1 cellular context compared by ENCODE assay signal in the genomic region with DNA sequence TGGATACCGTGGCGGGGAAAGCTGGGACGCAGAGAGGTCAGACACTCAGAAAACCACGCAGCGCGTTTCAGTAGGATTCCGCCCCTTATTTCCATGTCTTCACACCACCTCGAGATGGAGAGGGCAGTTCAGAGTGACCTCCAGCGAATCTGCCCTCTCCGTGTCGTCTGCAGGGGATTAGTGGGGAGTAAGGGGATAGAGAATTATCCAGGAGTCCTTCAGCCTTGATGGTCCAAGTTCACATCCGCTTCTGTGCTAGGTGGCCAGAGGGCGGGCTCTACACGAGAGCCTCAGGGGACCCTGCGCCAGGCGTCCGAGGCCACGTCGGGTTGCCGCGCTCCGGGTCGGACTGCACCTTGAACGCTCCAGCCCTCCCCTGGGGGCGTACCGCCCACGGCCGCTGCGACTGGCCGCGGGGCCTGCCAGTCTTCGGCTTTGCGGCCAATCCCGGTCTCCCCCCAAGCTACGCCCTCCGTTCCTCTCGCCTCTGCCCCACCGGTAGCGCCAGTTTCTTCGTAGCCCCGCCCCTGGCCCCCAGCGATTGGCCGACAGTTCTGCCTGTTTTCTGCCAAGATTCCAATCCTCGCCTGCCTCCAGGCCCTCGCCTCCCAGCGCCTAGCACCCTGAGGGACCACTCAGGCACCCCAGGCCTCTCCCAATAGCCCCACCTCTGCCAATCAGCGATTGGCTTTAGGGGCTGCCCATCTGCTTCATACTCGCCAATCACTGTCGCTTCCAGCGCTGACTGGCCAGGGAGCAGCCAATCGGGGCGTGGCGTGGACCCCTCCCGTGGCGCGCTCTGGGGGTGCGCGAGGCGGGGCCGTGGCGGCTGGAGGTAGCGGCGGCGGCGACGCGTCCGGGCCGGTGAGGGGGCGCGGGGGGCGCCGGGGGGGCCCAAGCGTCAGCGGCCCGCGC.
TF ChIP-seq lines count a peak whose summit lies in the region.

Gene SLC25A42 (plus strand): TSS at position 812 of the 915 bp plus-strand sequence. CDS start 32,131 bp downstream, outside the sequence.

TF ChIP-seq in GM12878, 131 proteins besides CTCF, POLR2A, EP300 and RAD21 (continued from another document and continues in another):
- TF ChIP-seq, protein P1, sequence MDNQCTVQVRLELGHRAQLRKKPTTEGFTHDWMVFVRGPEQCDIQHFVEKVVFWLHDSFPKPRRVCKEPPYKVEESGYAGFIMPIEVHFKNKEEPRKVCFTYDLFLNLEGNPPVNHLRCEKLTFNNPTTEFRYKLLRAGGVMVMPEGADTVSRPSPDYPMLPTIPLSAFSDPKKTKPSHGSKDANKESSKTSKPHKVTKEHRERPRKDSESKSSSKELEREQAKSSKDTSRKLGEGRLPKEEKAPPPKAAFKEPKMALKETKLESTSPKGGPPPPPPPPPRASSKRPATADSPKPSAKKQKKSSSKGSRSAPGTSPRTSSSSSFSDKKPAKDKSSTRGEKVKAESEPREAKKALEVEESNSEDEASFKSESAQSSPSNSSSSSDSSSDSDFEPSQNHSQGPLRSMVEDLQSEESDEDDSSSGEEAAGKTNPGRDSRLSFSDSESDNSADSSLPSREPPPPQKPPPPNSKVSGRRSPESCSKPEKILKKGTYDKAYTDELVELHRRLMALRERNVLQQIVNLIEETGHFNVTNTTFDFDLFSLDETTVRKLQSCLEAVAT (IDR thresholded peaks at IDR 0.05), result no peak
- TF ChIP-seq ZNF622 (IDR thresholded peaks at IDR 0.05), result no peak
- TF ChIP-seq BRCA1 (IDR thresholded peaks at IDR 0.05; ENCODE audit: low read depth, low read length), result no peak
- no peak for TF ChIP-seq MYB (IDR thresholded peaks at IDR 0.05; ENCODE audit: borderline replicate concordance, low read depth, low read length)
- no peak for TF ChIP-seq NFIC (IDR thresholded peaks at IDR 0.05; ENCODE audit: low read depth, low read length)
- peak in 1 of 2 experiments; percentile 67; a peak in 2 of 4 replicates for TF ChIP-seq BHLHE40 (IDR thresholded peaks at IDR 0.05; ENCODE audit: borderline replicate concordance in 1 of 2, low read depth in 2 of 2, low read length in 1 of 2)
- TF ChIP-seq FOXK2 (IDR thresholded peaks at IDR 0.05), result no peak
- peak; percentile 49 for TF ChIP-seq NR2C1 (IDR thresholded peaks at IDR 0.05)
- no peak for TF ChIP-seq MTA2 (IDR thresholded peaks at IDR 0.05; ENCODE audit: low read depth)
- no peak for TF ChIP-seq ZSCAN29 (IDR thresholded peaks at IDR 0.05)
- TF ChIP-seq JUND (IDR thresholded peaks at IDR 0.05; ENCODE audit: low read depth, low read length), result no peak
- no peak for TF ChIP-seq PAX8 (IDR thresholded peaks at IDR 0.05)
- no peak for TF ChIP-seq MEF2A (IDR thresholded peaks at IDR 0.05; ENCODE audit: insufficient read depth, low read depth, low read length)
- TF ChIP-seq RUNX3 (IDR thresholded peaks at IDR 0.05; ENCODE audit: low read length), result no peak; the same call in 1 of the 2 replicates
- TF ChIP-seq RBBP5 (conservative IDR thresholded peaks at IDR 0.05), result no peak
- no peak for TF ChIP-seq BMI1 (IDR thresholded peaks at IDR 0.05; ENCODE audit: borderline replicate concordance)
- TF ChIP-seq, protein P2, sequence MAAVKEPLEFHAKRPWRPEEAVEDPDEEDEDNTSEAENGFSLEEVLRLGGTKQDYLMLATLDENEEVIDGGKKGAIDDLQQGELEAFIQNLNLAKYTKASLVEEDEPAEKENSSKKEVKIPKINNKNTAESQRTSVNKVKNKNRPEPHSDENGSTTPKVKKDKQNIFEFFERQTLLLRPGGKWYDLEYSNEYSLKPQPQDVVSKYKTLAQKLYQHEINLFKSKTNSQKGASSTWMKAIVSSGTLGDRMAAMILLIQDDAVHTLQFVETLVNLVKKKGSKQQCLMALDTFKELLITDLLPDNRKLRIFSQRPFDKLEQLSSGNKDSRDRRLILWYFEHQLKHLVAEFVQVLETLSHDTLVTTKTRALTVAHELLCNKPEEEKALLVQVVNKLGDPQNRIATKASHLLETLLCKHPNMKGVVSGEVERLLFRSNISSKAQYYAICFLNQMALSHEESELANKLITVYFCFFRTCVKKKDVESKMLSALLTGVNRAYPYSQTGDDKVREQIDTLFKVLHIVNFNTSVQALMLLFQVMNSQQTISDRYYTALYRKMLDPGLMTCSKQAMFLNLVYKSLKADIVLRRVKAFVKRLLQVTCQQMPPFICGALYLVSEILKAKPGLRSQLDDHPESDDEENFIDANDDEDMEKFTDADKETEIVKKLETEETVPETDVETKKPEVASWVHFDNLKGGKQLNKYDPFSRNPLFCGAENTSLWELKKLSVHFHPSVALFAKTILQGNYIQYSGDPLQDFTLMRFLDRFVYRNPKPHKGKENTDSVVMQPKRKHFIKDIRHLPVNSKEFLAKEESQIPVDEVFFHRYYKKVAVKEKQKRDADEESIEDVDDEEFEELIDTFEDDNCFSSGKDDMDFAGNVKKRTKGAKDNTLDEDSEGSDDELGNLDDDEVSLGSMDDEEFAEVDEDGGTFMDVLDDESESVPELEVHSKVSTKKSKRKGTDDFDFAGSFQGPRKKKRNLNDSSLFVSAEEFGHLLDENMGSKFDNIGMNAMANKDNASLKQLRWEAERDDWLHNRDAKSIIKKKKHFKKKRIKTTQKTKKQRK (IDR thresholded peaks at IDR 0.05; ENCODE audit: low read depth, low read length), result peak; percentile 94
- 0 out of 3 replicates have a peak, but pooled peaks have one; percentile 7 for TF ChIP-seq POU2F2 (IDR thresholded peaks at IDR 0.05; ENCODE audit: borderline replicate concordance, low read depth, low read length)
- TF ChIP-seq TBL1XR1 (IDR thresholded peaks at IDR 0.05; ENCODE audit: low read depth, low read length), result no peak; the same call in 1 of the 2 replicates
- no peak for TF ChIP-seq SIX5 (IDR thresholded peaks at IDR 0.05; ENCODE audit: low read depth, low read length, severe bottlenecking)
- no peak for TF ChIP-seq ZNF274 (IDR thresholded peaks at IDR 0.05; ENCODE audit: insufficient read depth, insufficient read length)
- peak; percentile 61 for TF ChIP-seq IKZF1 (conservative IDR thresholded peaks at IDR 0.05)
- TF ChIP-seq ZNF687 (IDR thresholded peaks at IDR 0.05), result no peak
- TF ChIP-seq CHD1 (IDR thresholded peaks at IDR 0.05; ENCODE audit: low read depth, low read length), result no peak
- TF ChIP-seq ATF7 (IDR thresholded peaks at IDR 0.05; ENCODE audit: low read depth), result no peak
- TF ChIP-seq BCLAF1 (IDR thresholded peaks at IDR 0.05), result no peak
- TF ChIP-seq MYC (IDR thresholded peaks at IDR 0.05; ENCODE audit: insufficient read depth, insufficient read length, insufficient replicate concordance, low read length, severe bottlenecking), result peak; percentile 22
- TF ChIP-seq DPF2 (IDR thresholded peaks at IDR 0.05), result peak; percentile 100
- peak; percentile 45 for TF ChIP-seq MXI1 (IDR thresholded peaks at IDR 0.05; ENCODE audit: low read depth, low read length)
- TF ChIP-seq, protein P3, sequence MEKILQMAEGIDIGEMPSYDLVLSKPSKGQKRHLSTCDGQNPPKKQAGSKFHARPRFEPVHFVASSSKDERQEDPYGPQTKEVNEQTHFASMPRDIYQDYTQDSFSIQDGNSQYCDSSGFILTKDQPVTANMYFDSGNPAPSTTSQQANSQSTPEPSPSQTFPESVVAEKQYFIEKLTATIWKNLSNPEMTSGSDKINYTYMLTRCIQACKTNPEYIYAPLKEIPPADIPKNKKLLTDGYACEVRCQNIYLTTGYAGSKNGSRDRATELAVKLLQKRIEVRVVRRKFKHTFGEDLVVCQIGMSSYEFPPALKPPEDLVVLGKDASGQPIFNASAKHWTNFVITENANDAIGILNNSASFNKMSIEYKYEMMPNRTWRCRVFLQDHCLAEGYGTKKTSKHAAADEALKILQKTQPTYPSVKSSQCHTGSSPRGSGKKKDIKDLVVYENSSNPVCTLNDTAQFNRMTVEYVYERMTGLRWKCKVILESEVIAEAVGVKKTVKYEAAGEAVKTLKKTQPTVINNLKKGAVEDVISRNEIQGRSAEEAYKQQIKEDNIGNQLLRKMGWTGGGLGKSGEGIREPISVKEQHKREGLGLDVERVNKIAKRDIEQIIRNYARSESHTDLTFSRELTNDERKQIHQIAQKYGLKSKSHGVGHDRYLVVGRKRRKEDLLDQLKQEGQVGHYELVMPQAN (conservative IDR thresholded peaks at IDR 0.05), result peak; percentile 45
- TF ChIP-seq SMAD1 (IDR thresholded peaks at IDR 0.05; ENCODE audit: low read depth, partially characterized antibody), result no peak
- TF ChIP-seq YY1 (IDR thresholded peaks at IDR 0.05; ENCODE audit: low read depth, low read length), result no peak
- TF ChIP-seq NR2C2 (IDR thresholded peaks at IDR 0.05; ENCODE audit: borderline replicate concordance, control insufficient read depth, insufficient read length, low read depth), result no peak
- no peak; the same call in 1 of the 2 replicates for TF ChIP-seq ZBTB33 (IDR thresholded peaks at IDR 0.05)
- no peak for TF ChIP-seq ETV6 (conservative IDR thresholded peaks at IDR 0.05 in 1 of 2, IDR thresholded peaks at IDR 0.05 in 1 of 2; ENCODE audit: borderline replicate concordance in 1 of 2, low read depth in 1 of 2)
- no peak for TF ChIP-seq ZBTB4 (CRISPR knock-in tag; IDR thresholded peaks at IDR 0.05)
